In the genomic region with DNA sequence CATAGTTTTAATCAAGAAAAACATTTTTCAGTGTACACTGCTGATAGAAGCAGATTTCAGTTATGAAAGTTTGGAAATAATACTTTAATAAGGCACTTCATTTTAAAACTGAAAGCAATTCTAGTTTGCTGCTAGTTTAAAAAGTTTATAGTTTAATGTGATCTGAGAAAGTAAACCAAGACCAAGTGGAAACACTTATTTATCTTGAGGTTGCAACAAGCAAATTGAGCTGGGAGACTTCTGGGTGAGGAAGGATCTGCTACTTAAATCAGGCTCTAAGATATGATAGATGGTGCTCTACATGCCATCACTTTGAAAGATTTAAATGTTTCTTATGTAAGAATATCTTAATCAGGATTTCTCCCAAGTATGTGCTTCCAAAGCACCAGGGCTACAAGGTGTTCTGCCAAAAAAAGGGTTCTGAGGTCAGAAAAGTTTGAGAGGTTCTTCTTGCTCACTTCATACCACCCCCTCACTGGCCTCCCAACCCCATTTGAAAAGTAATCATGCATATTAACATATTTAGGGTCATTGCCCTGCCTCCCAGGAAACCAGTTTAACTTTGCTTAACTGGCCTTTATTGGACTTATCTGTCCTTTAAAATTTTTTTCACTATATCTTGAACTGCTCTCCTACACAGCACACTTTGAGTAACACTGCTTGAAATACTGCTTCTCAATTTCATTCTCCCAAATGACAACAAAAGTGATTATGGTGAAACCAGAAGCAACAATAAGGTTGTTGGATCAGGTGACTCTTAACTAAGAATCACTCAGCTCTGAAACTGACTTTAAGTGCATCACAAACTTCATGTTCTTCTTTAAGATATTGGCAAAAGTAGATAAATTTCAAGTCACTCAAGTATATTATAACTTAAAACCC, we compare ENCODE assay signal across 16 cellular contexts. TPM values are rescaled to one million over a fixed set of nuclear protein-coding genes. Genes with fewer than 3 reads are reported as not detected.
DNase-seq lines count a peak whose midpoint lies in the region; ATAC-seq and TF ChIP-seq lines count a peak whose summit lies in the region.
"Had no signal": no experiment of that assay in that cellular context is flagged by ENCODE, and none has a peak within 500 bp of the region (broad histone marks: within the 10 kb centered on the region; RNA-seq: fewer than 3 reads in every experiment).

No MANE protein-coding gene starts in this region.

- TF ChIP-seq CTCF in SU-DHL-6 (IDR thresholded peaks at IDR 0.05; ENCODE audit: insufficient read depth, low read length, poor library complexity, severe bottlenecking) (no peak), lower lobe of right lung (IDR thresholded peaks at IDR 0.05) (no peak)

- no peaks in the 10 kb centered on the region for H3K27me3 Mint-ChIP-seq in T-cell

- POLR2A ChIA-PET in T-cell (lab: Charles Lee): no interaction called here

- H3K4me2 ChIP-seq in SU-DHL-6 (ENCODE audit: low read depth, low read length, poor library complexity, severe bottlenecking): peak overlapping the region; percentile 4
- H3K4me2 ChIP-seq: neural progenitor cell had no signal

- no peak overlapping the region for H3K9ac ChIP-seq in SU-DHL-6 (ENCODE audit: low read length)
- H3K9ac ChIP-seq: neural progenitor cell had no signal

- no peaks in the 10 kb centered on the region for H3K9me3 Mint-ChIP-seq in T-cell
- H3K9me3 Mint-ChIP-seq: neural progenitor cell had no signal

- H3K4me3 ChIP-seq in ACC112 (ENCODE audit: low read depth, low read length) (no peak overlapping the region), SU-DHL-6 (ENCODE audit: insufficient read depth, low read length, poor library complexity, severe bottlenecking) (no peak overlapping the region), lower lobe of right lung (no peak overlapping the region)
- H3K4me3 ChIP-seq: HAP-1, neural progenitor cell had no signal

- H3K79me2 ChIP-seq in ACC112 (ENCODE audit: control insufficient read depth, insufficient read depth, low read length, unreplicated experiment) (peaks cover 75% of the 10 kb centered on the region), SU-DHL-6 (ENCODE audit: insufficient read depth, low read length) (peaks cover 7% of the 10 kb centered on the region; the same call in 1 of the 2 replicates)

- H3K9me2 ChIP-seq in SU-DHL-6 (replicated peaks; ENCODE audit: insufficient read depth, low read length): no peaks in the 10 kb centered on the region

- DNase-seq in lower lobe of right lung (no peak), T-cell (no peak), NCI-H82 treated with DMSO at 0.1 percent for 48 hours (lab: John Stamatoyannopoulos, UW; ENCODE audit: unreplicated experiment) (no peak)
- DNase-seq: activated CD4-positive, alpha-beta T cell treated with anti-CD3 and anti-CD28 coated beads for 48 hours; cerebellar nuclear complex; DMS79 treated with DMSO at 0.1 percent for 48 hours; islet precursor cell; NCI-H510A; stimulated activated naive CD4-positive, alpha-beta T cell had no signal

- no peaks in the 10 kb centered on the region for H3F3A ChIP-seq in SU-DHL-6 (ENCODE audit: insufficient read depth)

- H3K4me1 ChIP-seq in ACC112 (ENCODE audit: control insufficient read depth, insufficient read depth, low read length, unreplicated experiment): peaks cover 49% of the 10 kb centered on the region
- peaks cover 44% of the 10 kb centered on the region for H3K4me1 ChIP-seq in lower lobe of right lung
- H3K4me1 ChIP-seq: HAP-1 had no signal

- peaks cover 9% of the 10 kb centered on the region for H3K36me3 Mint-ChIP-seq in T-cell
- H3K36me3 Mint-ChIP-seq: neural progenitor cell had no signal

- peak; percentile 46 for ATAC-seq in GM21529 (IDR thresholded peaks at IDR 0.05; ENCODE audit: unreplicated experiment)
- peak; percentile 75 to 87 for ATAC-seq in lower lobe of right lung
- ATAC-seq in GM19455 (IDR thresholded peaks at IDR 0.05; ENCODE audit: unreplicated experiment): no peak
- ATAC-seq in GM18868 (IDR thresholded peaks at IDR 0.05; ENCODE audit: unreplicated experiment): no peak
- no peak for ATAC-seq in T-cell (replicated peaks in 1 of 4)

- H3K36me3 ChIP-seq in ACC112 (ENCODE audit: insufficient read depth, low read length): 0 out of 2 replicates have a peak, but pooled peaks cover 2% of the 10 kb centered on the region
- H3K36me3 ChIP-seq in SU-DHL-6 (ENCODE audit: low read length): no peaks in the 10 kb centered on the region
- no peaks in the 10 kb centered on the region for H3K36me3 ChIP-seq in lower lobe of right lung
- H3K36me3 ChIP-seq: HAP-1, neural progenitor cell had no signal

- H4K20me1 ChIP-seq in SU-DHL-6 (ENCODE audit: low read depth, low read length): 0 out of 2 replicates have a peak, but pooled peaks cover 5% of the 10 kb centered on the region

- H3K4me1 Mint-ChIP-seq in T-cell: peaks cover 9 to 28% (median 25%) of the 10 kb centered on the region in 3 donors

- CTCF ChIA-PET in T-cell (lab: Charles Lee): interaction anchor here in 1 of 2 donors (0.6 kb wide), 1 partner anchor 55 kb away, joined by 4 read pairs; no protein-coding TSS in a partner anchor

- H3K27ac ChIP-seq in ACC112 (ENCODE audit: low read depth, low read length) (peak overlapping the region; percentile 20; the same call in 1 of the 2 replicates), SU-DHL-6 (ENCODE audit: low read depth, low read length) (no peak overlapping the region), lower lobe of right lung (peak overlapping the region; percentile 13)
- H3K27ac ChIP-seq: neural progenitor cell had no signal

- H3K27me3 ChIP-seq in ACC112 (ENCODE audit: insufficient read depth, low read length) (no peaks in the 10 kb centered on the region), SU-DHL-6 (ENCODE audit: low read length) (no peaks in the 10 kb centered on the region), lower lobe of right lung (ENCODE audit: low read depth) (no peaks in the 10 kb centered on the region)
- H3K27me3 ChIP-seq: neural progenitor cell had no signal

- H2AFZ ChIP-seq in ACC112 (ENCODE audit: low read length, unreplicated experiment) (no peak overlapping the region), SU-DHL-6 (ENCODE audit: low read depth, low read length, severe bottlenecking) (no peak overlapping the region)
- H2AFZ ChIP-seq: neural progenitor cell had no signal

- intact Hi-C loops in lower lobe of right lung (cut with DNase I): no loop called here

- no peaks in the 10 kb centered on the region for H3K9me3 ChIP-seq in SU-DHL-6 (ENCODE audit: insufficient read depth, low read length)
- H3K9me3 ChIP-seq in lower lobe of right lung: no peaks in the 10 kb centered on the region
- H3K9me3 ChIP-seq: HAP-1 had no signal

- no peak overlapping the region for H3K4me3 Mint-ChIP-seq in T-cell
- H3K4me3 Mint-ChIP-seq: neural progenitor cell had no signal

- no peak overlapping the region for H3K27ac Mint-ChIP-seq in T-cell
- H3K27ac Mint-ChIP-seq: neural progenitor cell had no signal

RNA-seq across cellular contexts. Expression of gene SLC44A1, which starts 15.5 kb away (rescaled TPM):
- 55.2 TPM for total RNA-seq in lower lobe of right lung
- 10 to 100 TPM in 1 of 5 donors, 1 to 10 TPM in 4; 7.3 to 10.2 (median 9.4) TPM for total RNA-seq in T-cell

Comparison
In these comparisons a context has a peak if more than half of its experiments do, and no peak if none do; other contexts are left out.
1. ATAC-seq: peak in GM21529 (single experiment) and lower lobe of right lung (2 of 2); none in GM19455 (single experiment), GM18868 (single experiment) and T-cell (0 of 4).